16 cellular contexts compared by ENCODE assay signal in genomic region chr10:70571236-70571635, GRCh38. TPM values are rescaled to one million over a fixed set of nuclear protein-coding genes. Genes with fewer than 3 reads are reported as not detected.
A peak's percentile ranks its signal among the peaks of the same experiment; 100 is the strongest.
DNase-seq lines count a peak whose midpoint lies in the region; ATAC-seq and TF ChIP-seq lines count a peak whose summit lies in the region.
"Had no signal": no experiment of that assay in that cellular context is flagged by ENCODE, and none has a peak within 500 bp of the region (broad histone marks: within the 10 kb centered on the region; RNA-seq: fewer than 3 reads in every experiment).

No MANE protein-coding gene starts in this region.

- TF ChIP-seq CTCF in chondrocyte (IDR thresholded peaks at IDR 0.05), result no peak
- no peak for TF ChIP-seq CTCF in OCI-LY7 (conservative IDR thresholded peaks at IDR 0.05; ENCODE audit: low read length)

- BruUV-seq in OCI-LY7 (replicated peaks; lab: Mats Ljungman, UMichigan), result no TSS peak

- ATAC-seq in natural killer cell treated with Interleukin-12 subunit alpha and Interleukin-12 subunit beta and Interleukin-15 and Interleukin-18, amount 100 ng/mL, for 72 hours, result no peak
- ATAC-seq in HG03095 (IDR thresholded peaks at IDR 0.05; ENCODE audit: unreplicated experiment), result no peak
- ATAC-seq: HepG2 had no signal

- H3K4me1 ChIP-seq in OCI-LY7 (ENCODE audit: insufficient read depth, low read length, poor library complexity, severe bottlenecking), result peaks cover 29% of the 10 kb centered on the region
- H3K4me1 ChIP-seq: HAP-1 had no signal

- no peaks in the 10 kb centered on the region for H4K20me1 ChIP-seq in OCI-LY7 (ENCODE audit: insufficient read depth, low read length)

- H3K4me3 ChIP-seq in OCI-LY7 (ENCODE audit: low read depth, low read length, poor library complexity, severe bottlenecking), result no peak overlapping the region
- H3K4me3 ChIP-seq: BLaER1, HAP-1 had no signal

- no peaks in the 10 kb centered on the region for H3K9me3 Mint-ChIP-seq in activated CD4-positive, alpha-beta T cell treated with anti-CD3 and anti-CD28 coated beads, Interleukin-2, amount 10 ng/mL, durations not matched to agents 7 days and 5 days
- H3K9me3 Mint-ChIP-seq in chondrocyte (ENCODE audit: low read depth), result no peaks in the 10 kb centered on the region
- no peaks in the 10 kb centered on the region for H3K9me3 Mint-ChIP-seq in natural killer cell treated with Interleukin-12 subunit alpha and Interleukin-12 subunit beta and Interleukin-15 and Interleukin-18, amount 100 ng/mL, for 72 hours
- H3K9me3 Mint-ChIP-seq: HFFc6 had no signal

- no peak overlapping the region for H3K27ac ChIP-seq in OCI-LY7 (ENCODE audit: low read depth, low read length, poor library complexity, severe bottlenecking)
- H3K27ac ChIP-seq: 22Rv1, BLaER1 had no signal

- H3K36me3 ChIP-seq in OCI-LY7 (ENCODE audit: insufficient read depth, low read length), result peaks cover 27% of the 10 kb centered on the region; the same call in 1 of the 2 replicates
- H3K36me3 ChIP-seq: HAP-1 had no signal

- no peaks in the 10 kb centered on the region for H3K36me3 Mint-ChIP-seq in activated CD4-positive, alpha-beta T cell treated with anti-CD3 and anti-CD28 coated beads, Interleukin-2, amount 10 ng/mL, durations not matched to agents 7 days and 5 days (ENCODE audit: low read depth)
- H3K36me3 Mint-ChIP-seq in chondrocyte (ENCODE audit: low read depth), result no peaks in the 10 kb centered on the region
- H3K36me3 Mint-ChIP-seq in natural killer cell treated with Interleukin-12 subunit alpha and Interleukin-12 subunit beta and Interleukin-15 and Interleukin-18, amount 100 ng/mL, for 72 hours, result no peaks in the 10 kb centered on the region

- CTCF ChIA-PET in activated CD4-positive, alpha-beta T cell treated with anti-CD3 and anti-CD28 coated beads, Interleukin-2, amount 10 ng/mL, durations not matched to agents 7 days and 5 days (lab: Charles Lee), result no interaction called here
- CTCF ChIA-PET in OCI-LY7 (lab: Charles Lee; ENCODE audit: unreplicated experiment), result no interaction called here

- H3K79me2 ChIP-seq in OCI-LY7 (ENCODE audit: insufficient read depth, low read depth, low read length), result no peaks in the 10 kb centered on the region

- peak overlapping the region; percentile 55 for H3K27ac Mint-ChIP-seq in activated CD4-positive, alpha-beta T cell treated with anti-CD3 and anti-CD28 coated beads, Interleukin-2, amount 10 ng/mL, durations not matched to agents 7 days and 5 days
- no peak overlapping the region for H3K27ac Mint-ChIP-seq in chondrocyte (ENCODE audit: unreplicated experiment)
- H3K27ac Mint-ChIP-seq in natural killer cell treated with Interleukin-12 subunit alpha and Interleukin-12 subunit beta and Interleukin-15 and Interleukin-18, amount 100 ng/mL, for 72 hours, result peak overlapping the region; percentile 59 to 82
- H3K27ac Mint-ChIP-seq: HFFc6 had no signal

- no peak overlapping the region for H2AFZ ChIP-seq in OCI-LY7 (ENCODE audit: low read length)

- H3K4me3 Mint-ChIP-seq in activated CD4-positive, alpha-beta T cell treated with anti-CD3 and anti-CD28 coated beads, Interleukin-2, amount 10 ng/mL, durations not matched to agents 7 days and 5 days, result no peak overlapping the region
- no peak overlapping the region for H3K4me3 Mint-ChIP-seq in chondrocyte (ENCODE audit: unreplicated experiment)
- no peak overlapping the region for H3K4me3 Mint-ChIP-seq in natural killer cell treated with Interleukin-12 subunit alpha and Interleukin-12 subunit beta and Interleukin-15 and Interleukin-18, amount 100 ng/mL, for 72 hours
- H3K4me3 Mint-ChIP-seq: HFFc6 had no signal

- no peaks in the 10 kb centered on the region for H3K9me2 ChIP-seq in OCI-LY7 (ENCODE audit: insufficient read depth, low read length)

- peaks cover 2% of the 10 kb centered on the region for H3K27me3 Mint-ChIP-seq in activated CD4-positive, alpha-beta T cell treated with anti-CD3 and anti-CD28 coated beads, Interleukin-2, amount 10 ng/mL, durations not matched to agents 7 days and 5 days
- no peaks in the 10 kb centered on the region for H3K27me3 Mint-ChIP-seq in chondrocyte (ENCODE audit: low read depth)
- H3K27me3 Mint-ChIP-seq in natural killer cell treated with Interleukin-12 subunit alpha and Interleukin-12 subunit beta and Interleukin-15 and Interleukin-18, amount 100 ng/mL, for 72 hours, result no peaks in the 10 kb centered on the region

- no peak for DNase-seq in activated CD4-positive, alpha-beta T cell treated with anti-CD3 and anti-CD28 coated beads, Interleukin-2, amount 10 ng/mL, durations not matched to agents 7 days and 5 days
- DNase-seq in activated CD4-positive, alpha-beta T cell treated with anti-CD3 and anti-CD28 coated beads, Interleukin-2, amount 50 U/mL, for 4 hours, result no peak
- DNase-seq in chondrocyte (ENCODE audit: low spot score), result peak; percentile 40
- no peak for DNase-seq in natural killer cell treated with Interleukin-12 subunit alpha and Interleukin-12 subunit beta and Interleukin-15 and Interleukin-18, amount 100 ng/mL, for 72 hours (ENCODE audit: low spot score)
- DNase-seq in KBM-7, result no peak
- DNase-seq in OCI-LY7 (ENCODE audit: low spot score), result no peak
- DNase-seq: DMS53, GF-D8, HFFc6 had no signal

- no peaks in the 10 kb centered on the region for H3K9me3 ChIP-seq in OCI-LY7 (ENCODE audit: low read length)
- H3K9me3 ChIP-seq: BLaER1, HAP-1 had no signal

- H3K4me2 ChIP-seq in OCI-LY7 (ENCODE audit: low read length), result no peak overlapping the region
- H3K4me2 ChIP-seq: BLaER1 had no signal

- intact Hi-C loops in OCI-LY7 (cut with micrococcal nuclease; ENCODE audit: unreplicated experiment), result no loop called here

- peaks cover 22% of the 10 kb centered on the region for H3K4me1 Mint-ChIP-seq in activated CD4-positive, alpha-beta T cell treated with anti-CD3 and anti-CD28 coated beads, Interleukin-2, amount 10 ng/mL, durations not matched to agents 7 days and 5 days
- peaks cover 9% of the 10 kb centered on the region for H3K4me1 Mint-ChIP-seq in chondrocyte (ENCODE audit: low read depth)
- H3K4me1 Mint-ChIP-seq in natural killer cell treated with Interleukin-12 subunit alpha and Interleukin-12 subunit beta and Interleukin-15 and Interleukin-18, amount 100 ng/mL, for 72 hours (ENCODE audit: low read depth in 2 of 2), result peaks cover 51 to 57% of the 10 kb centered on the region in 2 donors

- POLR2A ChIA-PET in activated CD4-positive, alpha-beta T cell treated with anti-CD3 and anti-CD28 coated beads, Interleukin-2, amount 10 ng/mL, durations not matched to agents 7 days and 5 days (lab: Charles Lee), result no interaction called here
- POLR2A ChIA-PET in OCI-LY7 (lab: Charles Lee), result no interaction called here

- in situ Hi-C loops in KBM-7 (cut with MboI; ENCODE audit: low pct_unique_long_range_greater_than_20kb, low sequenced_read_pairs), result no loop called here

RNA-seq across cellular contexts. Expression of gene PRF1, which starts 31.3 kb away (rescaled TPM):
- total RNA-seq in activated CD4-positive, alpha-beta T cell treated with anti-CD3 and anti-CD28 coated beads, Interleukin-2, amount 10 ng/mL, durations not matched to agents 7 days and 5 days, result 100 to 1,000 TPM in 1 of 2 experiments, 10 to 100 TPM in 1; 99.9 to 116 TPM
- not detected in 3 replicates for total RNA-seq in chondrocyte
- 1,000 to 10,000 TPM in 1 of 2 donors, 100 to 1,000 TPM in 1; 497 to 1,157 TPM for total RNA-seq in natural killer cell treated with Interleukin-12 subunit alpha and Interleukin-12 subunit beta and Interleukin-15 and Interleukin-18, amount 100 ng/mL, for 72 hours
- 4.6 and 7.0 TPM in 2 replicates for total RNA-seq in OCI-LY7 (2014; rRNA removed; shearing (Covaris generic))
- total RNA-seq in OCI-LY7 (2022), result 5.8 and 6.3 TPM in 2 replicates
- total RNA-seq: A673, H1, HFFc6 had no signal

Comparison
In these comparisons a context has a peak if more than half of its experiments do, and no peak if none do; other contexts are left out.
1. RNA of gene PRF1, which starts 31.3 kb away (total RNA-seq): 497 to 1,157 TPM in natural killer cell treated with Interleukin-12 subunit alpha and Interleukin-12 subunit beta and Interleukin-15 and Interleukin-18, amount 100 ng/mL, for 72 hours and 99.9 to 116 TPM in activated CD4-positive, alpha-beta T cell treated with anti-CD3 and anti-CD28 coated beads, Interleukin-2, amount 10 ng/mL, durations not matched to agents 7 days and 5 days; 4.6 to 7.0 TPM in OCI-LY7 and not detected in chondrocyte; every median in the first group is over 10 times any median in the second.